In the genomic region with DNA sequence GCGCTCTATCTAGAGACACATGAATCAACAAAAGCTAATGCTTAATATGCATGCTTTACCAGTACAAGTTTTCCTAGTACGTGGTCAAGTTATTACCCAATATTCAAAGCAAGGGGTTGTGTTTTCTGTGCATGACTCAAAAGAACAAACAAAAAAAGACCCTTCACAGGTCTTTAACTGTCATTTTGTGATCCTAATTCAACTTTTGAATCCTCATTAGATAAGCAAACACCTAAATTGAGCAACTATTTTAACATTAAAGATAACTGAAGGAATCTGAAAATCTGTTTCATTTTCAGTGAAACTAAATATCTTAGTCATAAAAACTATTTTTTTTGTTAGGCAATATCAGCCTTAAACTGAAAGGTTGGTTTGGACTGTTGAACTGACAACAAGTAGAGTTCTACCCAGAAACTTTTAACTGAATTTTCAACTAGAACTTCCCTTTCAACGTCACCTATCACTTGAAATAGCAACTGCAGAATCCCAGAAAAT, we compare ENCODE assay signal across 1 cellular context.
TF ChIP-seq lines count a peak whose summit lies in the region.

No MANE protein-coding gene starts in this region.

TF ChIP-seq in GM12878, 131 proteins besides CTCF, POLR2A, EP300 and RAD21 (continued from another document and continues in another):
- TF ChIP-seq RELA (IDR thresholded peaks at IDR 0.05; ENCODE audit: borderline replicate concordance, partially characterized antibody) (no peak), HCFC1 (IDR thresholded peaks at IDR 0.05; ENCODE audit: low read length) (no peak), TCF7 (IDR thresholded peaks at IDR 0.05; ENCODE audit: borderline replicate concordance) (no peak), TBL1XR1 (IDR thresholded peaks at IDR 0.05; ENCODE audit: low read depth, low read length) (no peak), CBX5 (IDR thresholded peaks at IDR 0.05; ENCODE audit: low read depth) (0 out of 2 replicates have a peak, but pooled peaks have one; percentile 70), SIX5 (IDR thresholded peaks at IDR 0.05; ENCODE audit: low read depth, low read length, severe bottlenecking) (no peak), ZNF622 (IDR thresholded peaks at IDR 0.05) (no peak), NBN (IDR thresholded peaks at IDR 0.05) (no peak), TAF1 (IDR thresholded peaks at IDR 0.05; ENCODE audit: borderline replicate concordance, low read depth, low read length) (no peak), MTA3 (IDR thresholded peaks at IDR 0.05; ENCODE audit: borderline replicate concordance, low read length) (no peak), HDAC6 (IDR thresholded peaks at IDR 0.05; ENCODE audit: unreplicated experiment) (no peak), KDM1A (IDR thresholded peaks at IDR 0.05; ENCODE audit: borderline replicate concordance) (no peak), CREB1 (IDR thresholded peaks at IDR 0.05; ENCODE audit: low read depth) (0 out of 2 replicates have a peak, but pooled peaks have one; percentile 14), SREBF1 (IDR thresholded peaks at IDR 0.05; ENCODE audit: low read length) (no peak), HDAC2 (IDR thresholded peaks at IDR 0.05) (no peak), NFYA (IDR thresholded peaks at IDR 0.05; ENCODE audit: borderline replicate concordance, low read depth, low read length) (no peak), SREBF2 (IDR thresholded peaks at IDR 0.05; ENCODE audit: low read length) (no peak), CBX3 (IDR thresholded peaks at IDR 0.05; ENCODE audit: borderline replicate concordance, low read depth) (no peak), CHD1 (IDR thresholded peaks at IDR 0.05; ENCODE audit: low read depth, low read length) (no peak), MTA2 (IDR thresholded peaks at IDR 0.05; ENCODE audit: low read depth) (peak; percentile 69; the same call in 1 of the 2 replicates)
- TF ChIP-seq, protein P1, sequence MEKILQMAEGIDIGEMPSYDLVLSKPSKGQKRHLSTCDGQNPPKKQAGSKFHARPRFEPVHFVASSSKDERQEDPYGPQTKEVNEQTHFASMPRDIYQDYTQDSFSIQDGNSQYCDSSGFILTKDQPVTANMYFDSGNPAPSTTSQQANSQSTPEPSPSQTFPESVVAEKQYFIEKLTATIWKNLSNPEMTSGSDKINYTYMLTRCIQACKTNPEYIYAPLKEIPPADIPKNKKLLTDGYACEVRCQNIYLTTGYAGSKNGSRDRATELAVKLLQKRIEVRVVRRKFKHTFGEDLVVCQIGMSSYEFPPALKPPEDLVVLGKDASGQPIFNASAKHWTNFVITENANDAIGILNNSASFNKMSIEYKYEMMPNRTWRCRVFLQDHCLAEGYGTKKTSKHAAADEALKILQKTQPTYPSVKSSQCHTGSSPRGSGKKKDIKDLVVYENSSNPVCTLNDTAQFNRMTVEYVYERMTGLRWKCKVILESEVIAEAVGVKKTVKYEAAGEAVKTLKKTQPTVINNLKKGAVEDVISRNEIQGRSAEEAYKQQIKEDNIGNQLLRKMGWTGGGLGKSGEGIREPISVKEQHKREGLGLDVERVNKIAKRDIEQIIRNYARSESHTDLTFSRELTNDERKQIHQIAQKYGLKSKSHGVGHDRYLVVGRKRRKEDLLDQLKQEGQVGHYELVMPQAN (conservative IDR thresholded peaks at IDR 0.05) = no peak
- TF ChIP-seq, protein P2, sequence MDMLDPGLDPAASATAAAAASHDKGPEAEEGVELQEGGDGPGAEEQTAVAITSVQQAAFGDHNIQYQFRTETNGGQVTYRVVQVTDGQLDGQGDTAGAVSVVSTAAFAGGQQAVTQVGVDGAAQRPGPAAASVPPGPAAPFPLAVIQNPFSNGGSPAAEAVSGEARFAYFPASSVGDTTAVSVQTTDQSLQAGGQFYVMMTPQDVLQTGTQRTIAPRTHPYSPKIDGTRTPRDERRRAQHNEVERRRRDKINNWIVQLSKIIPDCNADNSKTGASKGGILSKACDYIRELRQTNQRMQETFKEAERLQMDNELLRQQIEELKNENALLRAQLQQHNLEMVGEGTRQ (IDR thresholded peaks at IDR 0.05; ENCODE audit: borderline replicate concordance, low read depth, low read length) = no peak
- TF ChIP-seq, protein P3, sequence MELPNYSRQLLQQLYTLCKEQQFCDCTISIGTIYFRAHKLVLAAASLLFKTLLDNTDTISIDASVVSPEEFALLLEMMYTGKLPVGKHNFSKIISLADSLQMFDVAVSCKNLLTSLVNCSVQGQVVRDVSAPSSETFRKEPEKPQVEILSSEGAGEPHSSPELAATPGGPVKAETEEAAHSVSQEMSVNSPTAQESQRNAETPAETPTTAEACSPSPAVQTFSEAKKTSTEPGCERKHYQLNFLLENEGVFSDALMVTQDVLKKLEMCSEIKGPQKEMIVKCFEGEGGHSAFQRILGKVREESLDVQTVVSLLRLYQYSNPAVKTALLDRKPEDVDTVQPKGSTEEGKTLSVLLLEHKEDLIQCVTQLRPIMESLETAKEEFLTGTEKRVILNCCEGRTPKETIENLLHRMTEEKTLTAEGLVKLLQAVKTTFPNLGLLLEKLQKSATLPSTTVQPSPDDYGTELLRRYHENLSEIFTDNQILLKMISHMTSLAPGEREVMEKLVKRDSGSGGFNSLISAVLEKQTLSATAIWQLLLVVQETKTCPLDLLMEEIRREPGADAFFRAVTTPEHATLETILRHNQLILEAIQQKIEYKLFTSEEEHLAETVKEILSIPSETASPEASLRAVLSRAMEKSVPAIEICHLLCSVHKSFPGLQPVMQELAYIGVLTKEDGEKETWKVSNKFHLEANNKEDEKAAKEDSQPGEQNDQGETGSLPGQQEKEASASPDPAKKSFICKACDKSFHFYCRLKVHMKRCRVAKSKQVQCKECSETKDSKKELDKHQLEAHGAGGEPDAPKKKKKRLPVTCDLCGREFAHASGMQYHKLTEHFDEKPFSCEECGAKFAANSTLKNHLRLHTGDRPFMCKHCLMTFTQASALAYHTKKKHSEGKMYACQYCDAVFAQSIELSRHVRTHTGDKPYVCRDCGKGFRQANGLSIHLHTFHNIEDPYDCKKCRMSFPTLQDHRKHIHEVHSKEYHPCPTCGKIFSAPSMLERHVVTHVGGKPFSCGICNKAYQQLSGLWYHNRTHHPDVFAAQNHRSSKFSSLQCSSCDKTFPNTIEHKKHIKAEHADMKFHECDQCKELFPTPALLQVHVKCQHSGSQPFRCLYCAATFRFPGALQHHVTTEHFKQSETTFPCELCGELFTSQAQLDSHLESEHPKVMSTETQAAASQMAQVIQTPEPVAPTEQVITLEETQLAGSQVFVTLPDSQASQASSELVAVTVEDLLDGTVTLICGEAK (IDR thresholded peaks at IDR 0.05; ENCODE audit: borderline replicate concordance) = no peak
- TF ChIP-seq, protein P4, sequence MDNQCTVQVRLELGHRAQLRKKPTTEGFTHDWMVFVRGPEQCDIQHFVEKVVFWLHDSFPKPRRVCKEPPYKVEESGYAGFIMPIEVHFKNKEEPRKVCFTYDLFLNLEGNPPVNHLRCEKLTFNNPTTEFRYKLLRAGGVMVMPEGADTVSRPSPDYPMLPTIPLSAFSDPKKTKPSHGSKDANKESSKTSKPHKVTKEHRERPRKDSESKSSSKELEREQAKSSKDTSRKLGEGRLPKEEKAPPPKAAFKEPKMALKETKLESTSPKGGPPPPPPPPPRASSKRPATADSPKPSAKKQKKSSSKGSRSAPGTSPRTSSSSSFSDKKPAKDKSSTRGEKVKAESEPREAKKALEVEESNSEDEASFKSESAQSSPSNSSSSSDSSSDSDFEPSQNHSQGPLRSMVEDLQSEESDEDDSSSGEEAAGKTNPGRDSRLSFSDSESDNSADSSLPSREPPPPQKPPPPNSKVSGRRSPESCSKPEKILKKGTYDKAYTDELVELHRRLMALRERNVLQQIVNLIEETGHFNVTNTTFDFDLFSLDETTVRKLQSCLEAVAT (IDR thresholded peaks at IDR 0.05) = no peak
- TF ChIP-seq, protein P5, sequence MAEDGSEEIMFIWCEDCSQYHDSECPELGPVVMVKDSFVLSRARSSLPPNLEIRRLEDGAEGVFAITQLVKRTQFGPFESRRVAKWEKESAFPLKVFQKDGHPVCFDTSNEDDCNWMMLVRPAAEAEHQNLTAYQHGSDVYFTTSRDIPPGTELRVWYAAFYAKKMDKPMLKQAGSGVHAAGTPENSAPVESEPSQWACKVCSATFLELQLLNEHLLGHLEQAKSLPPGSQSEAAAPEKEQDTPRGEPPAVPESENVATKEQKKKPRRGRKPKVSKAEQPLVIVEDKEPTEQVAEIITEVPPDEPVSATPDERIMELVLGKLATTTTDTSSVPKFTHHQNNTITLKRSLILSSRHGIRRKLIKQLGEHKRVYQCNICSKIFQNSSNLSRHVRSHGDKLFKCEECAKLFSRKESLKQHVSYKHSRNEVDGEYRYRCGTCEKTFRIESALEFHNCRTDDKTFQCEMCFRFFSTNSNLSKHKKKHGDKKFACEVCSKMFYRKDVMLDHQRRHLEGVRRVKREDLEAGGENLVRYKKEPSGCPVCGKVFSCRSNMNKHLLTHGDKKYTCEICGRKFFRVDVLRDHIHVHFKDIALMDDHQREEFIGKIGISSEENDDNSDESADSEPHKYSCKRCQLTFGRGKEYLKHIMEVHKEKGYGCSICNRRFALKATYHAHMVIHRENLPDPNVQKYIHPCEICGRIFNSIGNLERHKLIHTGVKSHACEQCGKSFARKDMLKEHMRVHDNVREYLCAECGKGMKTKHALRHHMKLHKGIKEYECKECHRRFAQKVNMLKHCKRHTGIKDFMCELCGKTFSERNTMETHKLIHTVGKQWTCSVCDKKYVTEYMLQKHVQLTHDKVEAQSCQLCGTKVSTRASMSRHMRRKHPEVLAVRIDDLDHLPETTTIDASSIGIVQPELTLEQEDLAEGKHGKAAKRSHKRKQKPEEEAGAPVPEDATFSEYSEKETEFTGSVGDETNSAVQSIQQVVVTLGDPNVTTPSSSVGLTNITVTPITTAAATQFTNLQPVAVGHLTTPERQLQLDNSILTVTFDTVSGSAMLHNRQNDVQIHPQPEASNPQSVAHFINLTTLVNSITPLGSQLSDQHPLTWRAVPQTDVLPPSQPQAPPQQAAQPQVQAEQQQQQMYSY (CRISPR knock-in tag; IDR thresholded peaks at IDR 0.05) = no peak
- TF ChIP-seq, protein P6, sequence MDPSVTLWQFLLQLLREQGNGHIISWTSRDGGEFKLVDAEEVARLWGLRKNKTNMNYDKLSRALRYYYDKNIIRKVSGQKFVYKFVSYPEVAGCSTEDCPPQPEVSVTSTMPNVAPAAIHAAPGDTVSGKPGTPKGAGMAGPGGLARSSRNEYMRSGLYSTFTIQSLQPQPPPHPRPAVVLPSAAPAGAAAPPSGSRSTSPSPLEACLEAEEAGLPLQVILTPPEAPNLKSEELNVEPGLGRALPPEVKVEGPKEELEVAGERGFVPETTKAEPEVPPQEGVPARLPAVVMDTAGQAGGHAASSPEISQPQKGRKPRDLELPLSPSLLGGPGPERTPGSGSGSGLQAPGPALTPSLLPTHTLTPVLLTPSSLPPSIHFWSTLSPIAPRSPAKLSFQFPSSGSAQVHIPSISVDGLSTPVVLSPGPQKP (IDR thresholded peaks at IDR 0.05; ENCODE audit: low read depth, low read length) = no peak
- TF ChIP-seq, protein P7, sequence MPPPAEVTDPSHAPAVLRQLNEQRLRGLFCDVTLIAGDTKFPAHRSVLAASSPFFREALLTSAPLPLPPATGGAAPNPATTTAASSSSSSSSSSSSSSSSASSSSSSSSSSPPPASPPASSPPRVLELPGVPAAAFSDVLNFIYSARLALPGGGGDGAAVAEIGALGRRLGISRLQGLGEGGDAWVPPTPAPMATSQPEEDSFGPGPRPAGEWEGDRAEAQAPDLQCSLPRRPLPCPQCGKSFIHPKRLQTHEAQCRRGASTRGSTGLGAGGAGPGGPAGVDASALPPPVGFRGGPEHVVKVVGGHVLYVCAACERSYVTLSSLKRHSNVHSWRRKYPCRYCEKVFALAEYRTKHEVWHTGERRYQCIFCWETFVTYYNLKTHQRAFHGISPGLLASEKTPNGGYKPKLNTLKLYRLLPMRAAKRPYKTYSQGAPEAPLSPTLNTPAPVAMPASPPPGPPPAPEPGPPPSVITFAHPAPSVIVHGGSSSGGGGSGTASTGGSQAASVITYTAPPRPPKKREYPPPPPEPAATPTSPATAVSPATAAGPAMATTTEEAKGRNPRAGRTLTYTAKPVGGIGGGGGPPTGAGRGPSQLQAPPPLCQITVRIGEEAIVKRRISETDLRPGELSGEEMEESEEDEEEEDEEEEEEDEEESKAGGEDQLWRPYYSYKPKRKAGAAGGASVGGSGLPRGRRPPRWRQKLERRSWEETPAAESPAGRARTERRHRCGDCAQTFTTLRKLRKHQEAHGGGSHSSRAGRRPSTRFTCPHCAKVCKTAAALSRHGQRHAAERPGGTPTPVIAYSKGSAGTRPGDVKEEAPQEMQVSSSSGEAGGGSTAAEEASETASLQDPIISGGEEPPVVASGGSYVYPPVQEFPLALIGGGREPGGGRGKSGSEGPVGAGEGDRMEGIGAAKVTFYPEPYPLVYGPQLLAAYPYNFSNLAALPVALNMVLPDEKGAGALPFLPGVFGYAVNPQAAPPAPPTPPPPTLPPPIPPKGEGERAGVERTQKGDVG (CRISPR knock-in tag; IDR thresholded peaks at IDR 0.05) = no peak
- TF ChIP-seq, protein P8, sequence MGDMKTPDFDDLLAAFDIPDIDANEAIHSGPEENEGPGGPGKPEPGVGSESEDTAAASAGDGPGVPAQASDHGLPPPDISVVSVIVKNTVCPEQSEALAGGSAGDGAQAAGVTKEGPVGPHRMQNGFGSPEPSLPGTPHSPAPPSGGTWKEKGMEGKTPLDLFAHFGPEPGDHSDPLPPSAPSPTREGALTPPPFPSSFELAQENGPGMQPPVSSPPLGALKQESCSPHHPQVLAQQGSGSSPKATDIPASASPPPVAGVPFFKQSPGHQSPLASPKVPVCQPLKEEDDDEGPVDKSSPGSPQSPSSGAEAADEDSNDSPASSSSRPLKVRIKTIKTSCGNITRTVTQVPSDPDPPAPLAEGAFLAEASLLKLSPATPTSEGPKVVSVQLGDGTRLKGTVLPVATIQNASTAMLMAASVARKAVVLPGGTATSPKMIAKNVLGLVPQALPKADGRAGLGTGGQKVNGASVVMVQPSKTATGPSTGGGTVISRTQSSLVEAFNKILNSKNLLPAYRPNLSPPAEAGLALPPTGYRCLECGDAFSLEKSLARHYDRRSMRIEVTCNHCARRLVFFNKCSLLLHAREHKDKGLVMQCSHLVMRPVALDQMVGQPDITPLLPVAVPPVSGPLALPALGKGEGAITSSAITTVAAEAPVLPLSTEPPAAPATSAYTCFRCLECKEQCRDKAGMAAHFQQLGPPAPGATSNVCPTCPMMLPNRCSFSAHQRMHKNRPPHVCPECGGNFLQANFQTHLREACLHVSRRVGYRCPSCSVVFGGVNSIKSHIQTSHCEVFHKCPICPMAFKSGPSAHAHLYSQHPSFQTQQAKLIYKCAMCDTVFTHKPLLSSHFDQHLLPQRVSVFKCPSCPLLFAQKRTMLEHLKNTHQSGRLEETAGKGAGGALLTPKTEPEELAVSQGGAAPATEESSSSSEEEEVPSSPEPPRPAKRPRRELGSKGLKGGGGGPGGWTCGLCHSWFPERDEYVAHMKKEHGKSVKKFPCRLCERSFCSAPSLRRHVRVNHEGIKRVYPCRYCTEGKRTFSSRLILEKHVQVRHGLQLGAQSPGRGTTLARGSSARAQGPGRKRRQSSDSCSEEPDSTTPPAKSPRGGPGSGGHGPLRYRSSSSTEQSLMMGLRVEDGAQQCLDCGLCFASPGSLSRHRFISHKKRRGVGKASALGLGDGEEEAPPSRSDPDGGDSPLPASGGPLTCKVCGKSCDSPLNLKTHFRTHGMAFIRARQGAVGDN (IDR thresholded peaks at IDR 0.05) = peak; percentile 45; the same call in 1 of the 2 replicates
